ENCODE assay signal across 26 cellular contexts in the genomic region with DNA sequence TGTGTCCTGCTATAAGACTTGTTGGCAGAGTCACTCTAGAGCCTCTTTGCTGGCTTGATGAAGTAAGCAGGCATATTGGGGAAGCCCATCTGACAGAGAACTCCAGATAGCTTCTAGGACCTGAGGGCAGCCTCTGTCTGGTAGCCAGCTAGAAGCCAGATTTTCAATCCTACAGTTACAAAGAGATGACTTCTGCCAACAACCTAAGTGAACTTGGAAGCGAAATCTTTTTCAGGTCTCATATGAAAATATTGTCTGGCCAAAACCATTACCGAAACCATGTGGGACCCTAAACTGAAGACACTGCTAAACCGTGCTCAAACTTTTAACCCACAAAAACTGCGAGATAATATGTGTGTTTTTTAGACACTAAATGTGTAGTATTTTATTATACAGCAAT.
"Had no signal": no experiment of that assay in that cellular context is flagged by ENCODE, and none has a peak within 500 bp of the region (broad histone marks: within the 10 kb centered on the region; RNA-seq: fewer than 3 reads in every experiment).

No MANE protein-coding gene starts in this region.

- H3K4me1 ChIP-seq: ascending aorta, breast epithelium, colonic mucosa had no signal

- DNase-seq: activated CD4-positive, alpha-beta memory T cell treated with anti-CD3 and anti-CD28 coated beads for 36 hours; activated CD4-positive, alpha-beta T cell treated with anti-CD3 and anti-CD28 coated beads for 36 hours; activated CD4-positive, alpha-beta T cell treated with anti-CD3 and anti-CD28 coated beads, Interleukin-2, amount 10 ng/mL, durations not matched to agents 24 days and 14 days; activated CD4-positive, CD25-positive, alpha-beta regulatory T cell; activated CD4-positive, CD25-positive, alpha-beta regulatory T cell treated with anti-CD3 and anti-CD28 coated beads, Interleukin-2, amount 50 U/mL, for 72 hours; activated CD8-positive, alpha-beta memory T cell treated with anti-CD3 and anti-CD28 coated beads, Interleukin-2, amount 50 U/mL, for 48 hours; activated CD8-positive, alpha-beta T cell treated with anti-CD3 and anti-CD28 coated beads, Interleukin-2, amount 10 ng/mL, durations not matched to agents 7 days and 5 days; activated gamma-delta T cell; activated naive CD4-positive, alpha-beta T cell; activated naive CD4-positive, alpha-beta T cell treated with anti-CD3 and anti-CD28 coated beads, Interleukin-2, amount 10 ng/mL, durations not matched to agents 7 days and 5 days; activated naive CD8-positive, alpha-beta T cell treated with anti-CD3 and anti-CD28 coated beads, Interleukin-2, amount 10 ng/mL, durations not matched to agents 7 days and 5 days; activated T-cell treated with anti-CD3 and anti-CD28 coated beads for 4 hours; activated T-cell treated with anti-CD3 and anti-CD28 coated beads, Interleukin-2, amount 50 U/mL, for 24 hours; activated T-cell treated with anti-CD3 and anti-CD28 coated beads, Interleukin-2, amount 50 U/mL, for 72 hours; central memory CD4-positive, alpha-beta T cell; cerebellar nuclear complex; colonic mucosa; dorsolateral prefrontal cortex; effector memory CD4-positive, alpha-beta T cell; endodermal cell; foreskin fibroblast; head of caudate nucleus; T-helper 2 cell had no signal

- H3K9me3 ChIP-seq: ascending aorta, breast epithelium, colonic mucosa had no signal

- H3K27ac ChIP-seq: ascending aorta, breast epithelium, cardiac muscle cell, colonic mucosa, dorsolateral prefrontal cortex had no signal

- H3K4me3 ChIP-seq: ascending aorta, breast epithelium, cardiac muscle cell, colonic mucosa, dorsolateral prefrontal cortex had no signal

- H3K36me3 ChIP-seq: ascending aorta, breast epithelium, cardiac muscle cell, colonic mucosa had no signal

- H3K27me3 ChIP-seq: ascending aorta, breast epithelium, cardiac muscle cell, colonic mucosa, dorsolateral prefrontal cortex had no signal
